ENCODE assay signal across 23 cellular contexts in the genomic region with DNA sequence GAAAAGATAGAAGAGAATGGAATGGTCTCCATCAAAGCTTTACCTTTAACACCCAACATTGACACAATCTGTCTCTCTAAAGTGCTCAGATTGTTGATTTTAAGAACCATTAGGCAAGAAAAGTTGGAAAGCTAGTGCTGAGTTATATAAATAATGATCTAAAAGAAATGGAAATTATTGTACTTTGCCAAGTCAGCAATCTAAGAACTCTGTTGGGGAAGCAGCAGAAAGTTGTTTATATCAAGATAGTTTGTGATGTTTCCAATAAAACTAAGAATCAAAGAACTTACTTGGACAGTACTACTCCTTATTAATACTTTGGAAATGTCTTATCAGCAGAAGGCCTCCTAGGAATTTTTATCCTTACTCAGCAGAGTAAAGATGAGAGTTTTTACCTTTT.
"Had no signal": no experiment of that assay in that cellular context is flagged by ENCODE, and none has a peak within 500 bp of the region (broad histone marks: within the 10 kb centered on the region; RNA-seq: fewer than 3 reads in every experiment).

No MANE protein-coding gene starts in this region.

- H3K4me3 ChIP-seq: left ventricle myocardium inferior, lung, pancreas, prostate gland, sigmoid colon, spleen, suprapubic skin, thoracic aorta, tibial artery, upper lobe of right lung had no signal

- FAIRE-seq: pancreas, small intestine, urothelium cell line had no signal

- H3K36me3 ChIP-seq: left ventricle myocardium inferior, pancreas, prostate gland, sigmoid colon, spleen, suprapubic skin, thoracic aorta, tibial artery, upper lobe of right lung had no signal

- H3K9me3 ChIP-seq: pancreas, prostate gland, sigmoid colon, suprapubic skin, thoracic aorta, tibial artery, upper lobe of right lung had no signal

- ATAC-seq: naive thymus-derived CD8-positive, alpha-beta T cell; pancreas; right cardiac atrium; stimulated activated effector memory CD8-positive, alpha-beta T cell treated with anti-CD3 and anti-CD28 coated beads, Interleukin-12 subunit alpha, Interleukin-12 subunit beta, amount 100 ng/mL, for 72 hours; upper lobe of right lung had no signal

- DNase-seq: hippocampal formation; islet precursor cell; left ventricle myocardium inferior; naive thymus-derived CD8-positive, alpha-beta T cell; nucleus accumbens; pancreas; posterior cingulate gyrus; retina; right cardiac atrium; sigmoid colon; small intestine; spleen; stimulated activated CD4-positive, alpha-beta T cell treated with anti-CD3 and anti-CD28 coated beads, Interleukin-4, amount 100 ng/mL, for 24 hours; stimulated activated naive CD4-positive, alpha-beta T cell; tibial artery; trophoblast cell; upper lobe of right lung had no signal

- H3K27ac ChIP-seq: left ventricle myocardium inferior, pancreas, prostate gland, sigmoid colon, spleen, suprapubic skin, thoracic aorta, tibial artery, upper lobe of right lung had no signal

- H3K27me3 ChIP-seq: pancreas, sigmoid colon, spleen, suprapubic skin, tibial artery, upper lobe of right lung had no signal

- H3K4me1 ChIP-seq: left ventricle myocardium inferior, pancreas, prostate gland, sigmoid colon, spleen, suprapubic skin, tibial artery, upper lobe of right lung had no signal
